ENCODE assay signal across 19 cellular contexts in the genomic region with DNA sequence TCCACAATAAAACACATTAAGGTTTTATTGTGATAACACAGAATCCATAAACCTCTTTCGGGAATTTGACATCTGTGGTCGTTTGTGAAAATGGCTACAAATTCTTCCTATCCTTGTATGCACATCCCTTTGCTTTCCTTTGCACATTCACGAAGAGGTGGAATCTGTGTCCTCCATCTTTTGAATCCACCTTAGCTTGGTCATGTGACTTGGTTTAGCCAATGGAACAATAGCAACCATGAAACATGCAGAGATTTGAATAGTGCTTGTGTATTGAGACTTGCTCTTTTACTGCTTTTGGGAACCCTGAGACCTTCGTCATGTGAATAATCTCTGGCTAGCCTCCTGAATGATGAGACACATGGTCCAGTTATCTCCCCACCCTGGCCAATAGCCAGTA.
"Had no signal": no experiment of that assay in that cellular context is flagged by ENCODE, and none has a peak within 500 bp of the region (broad histone marks: within the 10 kb centered on the region; RNA-seq: fewer than 3 reads in every experiment).

No MANE protein-coding gene starts in this region.

- H3K27me3 ChIP-seq: ascending aorta, sigmoid colon, testis, upper lobe of right lung had no signal

- ATAC-seq: activated CD8-positive, alpha-beta T cell treated with anti-CD3 and anti-CD28 coated beads for 36 hours; activated T-cell treated with anti-CD3 and anti-CD28 coated beads, Interleukin-2, amount 50 U/mL, for 72 hours; left lobe of liver; natural killer cell treated with Interleukin-12 subunit alpha and Interleukin-12 subunit beta and Interleukin-15 and Interleukin-18, amount 100 ng/mL, for 72 hours; upper lobe of right lung had no signal

- H3K36me3 ChIP-seq: ascending aorta, prostate gland, sigmoid colon, upper lobe of right lung, WERI-Rb-1 had no signal

- H3K27ac ChIP-seq: ascending aorta, prostate gland, sigmoid colon, testis, upper lobe of right lung, WERI-Rb-1 had no signal

- H3K9me3 ChIP-seq: prostate gland, testis had no signal

- DNase-seq: activated CD4-positive, alpha-beta T cell treated with anti-CD3 and anti-CD28 coated beads for 4 hours; activated CD8-positive, alpha-beta memory T cell treated with anti-CD3 and anti-CD28 coated beads, Interleukin-2, amount 50 U/mL, for 4 hours; activated CD8-positive, alpha-beta T cell treated with anti-CD3 and anti-CD28 coated beads for 36 hours; activated naive CD8-positive, alpha-beta T cell treated with anti-CD3 and anti-CD28 coated beads, Interleukin-2, amount 10 ng/mL, durations not matched to agents 7 days and 5 days; activated T-cell treated with anti-CD3 and anti-CD28 coated beads, Interleukin-2, amount 50 U/mL, for 72 hours; effector CD4-positive, alpha-beta T cell; foreskin melanocyte; mammary epithelial cell; sigmoid colon; stimulated activated CD4-positive, alpha-beta T cell treated with anti-CD3 and anti-CD28 coated beads, Interleukin-12 subunit alpha, Interleukin-12 subunit beta, amount 100 ng/mL, for 4 hours; stimulated activated CD4-positive, alpha-beta T cell treated with anti-CD3 and anti-CD28 coated beads, Interleukin-4, amount 100 ng/mL, for 1 hour; stimulated activated CD8-positive, alpha-beta memory T cell treated with anti-CD3 and anti-CD28 coated beads, Interleukin-4, amount 100 ng/mL, for 48 hours; testis; upper lobe of right lung; WERI-Rb-1 had no signal

- H3K4me3 ChIP-seq: ascending aorta, prostate gland, sigmoid colon, upper lobe of right lung had no signal

- H3K4me1 ChIP-seq: ascending aorta, prostate gland, sigmoid colon, testis, upper lobe of right lung had no signal
